1 cellular context compared by ENCODE assay signal in genomic region chr11:78190374-78190773, GRCh38.
TF ChIP-seq lines count a peak whose summit lies in the region.

No MANE protein-coding gene starts in this region.

TF ChIP-seq in A549, 52 proteins besides CTCF, POLR2A, EP300 and RAD21 (continued from another document):
- TF ChIP-seq E2F6 (IDR thresholded peaks at IDR 0.05; ENCODE audit: borderline replicate concordance, low read depth) (no peak), RARB (CRISPR knock-in tag; IDR thresholded peaks at IDR 0.05) (no peak), MAFK (IDR thresholded peaks at IDR 0.05; ENCODE audit: partially characterized antibody) (no peak), TP53 (CRISPR knock-in tag; IDR thresholded peaks at IDR 0.05) (no peak), CBX2 (IDR thresholded peaks at IDR 0.05; ENCODE audit: borderline replicate concordance, low read depth) (no peak), GATA3 (IDR thresholded peaks at IDR 0.05; ENCODE audit: borderline replicate concordance) (no peak), MAX (IDR thresholded peaks at IDR 0.05) (no peak)
